Comparison of ENCODE assay signal across 9 cellular contexts in the genomic region with DNA sequence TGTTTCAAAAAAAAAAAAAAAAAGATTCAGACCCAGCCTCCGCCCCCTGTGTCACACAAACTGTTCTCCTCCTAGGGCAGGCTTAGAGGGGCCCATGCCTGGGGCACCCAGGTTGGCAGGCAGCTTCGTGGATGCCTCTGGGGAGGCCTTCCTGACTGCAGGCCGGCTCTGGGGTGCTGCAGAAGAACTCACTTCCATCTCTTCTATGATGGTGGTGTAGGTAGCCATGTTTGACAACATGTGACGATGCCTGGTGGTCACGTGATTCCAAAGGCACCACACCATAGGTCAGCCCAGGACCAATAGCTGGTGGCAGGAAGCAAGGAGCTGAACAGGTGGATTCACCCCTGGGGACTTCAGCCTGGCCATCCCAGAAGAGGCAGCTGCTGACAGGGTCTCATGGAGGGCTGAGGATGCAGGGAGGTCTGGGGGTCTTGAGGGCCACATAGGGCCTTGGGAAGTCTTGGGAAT. TPM values are rescaled to one million over a fixed set of nuclear protein-coding genes. Genes with fewer than 3 reads are reported as not detected.
DNase-seq lines count a peak whose midpoint lies in the region; FAIRE-seq and TF ChIP-seq lines count a peak whose summit lies in the region.
"Had no signal": no experiment of that assay in that cellular context is flagged by ENCODE, and none has a peak within 500 bp of the region (broad histone marks: within the 10 kb centered on the region; RNA-seq: fewer than 3 reads in every experiment).

No MANE protein-coding gene starts in this region.

- H3K79me2 ChIP-seq in endothelial cell of umbilical vein (ENCODE audit: control insufficient read depth, insufficient read depth, low read length), result no peaks in the 10 kb centered on the region
- no peaks in the 10 kb centered on the region for H3K79me2 ChIP-seq in smooth muscle cell (ENCODE audit: low read depth)

- TF ChIP-seq CTCF in endothelial cell of umbilical vein (IDR thresholded peaks at IDR 0.05; ENCODE audit: extremely low read depth in 1 of 2, insufficient read depth in 1 of 2, low read depth in 1 of 2, low read length in 2 of 2), result no peak
- TF ChIP-seq CTCF in smooth muscle cell (IDR thresholded peaks at IDR 0.05; ENCODE audit: borderline replicate concordance, insufficient read depth, poor library complexity, severe bottlenecking), result no peak

- peaks cover 41 to 47% (median 44%) of the 10 kb centered on the region in 10 experiments for H3K4me1 ChIP-seq in BLaER1 treated with 17β-estradiol and CSF1 and Interleukin-3, amounts not matched to agents 10 nM and 100 nM
- H3K4me1 ChIP-seq in NT2/D1 (ENCODE audit: insufficient read depth, insufficient read length), result peaks cover 4% of the 10 kb centered on the region
- H3K4me1 ChIP-seq in endothelial cell of umbilical vein (ENCODE audit: control insufficient read depth, extremely low read depth, insufficient read depth, low read length), result no peaks in the 10 kb centered on the region
- peaks cover 7% of the 10 kb centered on the region for H3K4me1 ChIP-seq in smooth muscle cell (ENCODE audit: low read depth)

- WGBS in smooth muscle cell (ENCODE audit: low lambda C conversion rate), result 91% methylated on average over 5 of the region's 5 CpGs

- TF ChIP-seq POLR2A in GM12892 (IDR thresholded peaks at IDR 0.05; ENCODE audit: low read depth, low read length) (no peak), endothelial cell of umbilical vein (IDR thresholded peaks at IDR 0.05; ENCODE audit: low read depth, low read length) (no peak)

- H2AFZ ChIP-seq in endothelial cell of umbilical vein (ENCODE audit: low read depth, low read length) (peak overlapping the region; percentile 64), smooth muscle cell (ENCODE audit: low read depth) (no peak overlapping the region)

- peak overlapping the region in 7 of 10 experiments; percentile 4 to 54 (median 25); a peak in 8 of 20 replicates for H3K4me3 ChIP-seq in BLaER1 treated with 17β-estradiol and CSF1 and Interleukin-3, amounts not matched to agents 10 nM and 100 nM
- H3K4me3 ChIP-seq in NT2/D1 (ENCODE audit: insufficient read length, low read depth), result peak overlapping the region; percentile 67
- no peak overlapping the region for H3K4me3 ChIP-seq in endothelial cell of umbilical vein (replicated peaks in 1 of 3; ENCODE audit: insufficient read depth in 1 of 3, low read depth in 1 of 3, low read length in 3 of 3)
- no peak overlapping the region for H3K4me3 ChIP-seq in smooth muscle cell

- H3K9me1 ChIP-seq in endothelial cell of umbilical vein (replicated peaks; ENCODE audit: control insufficient read depth, extremely low read depth, insufficient read depth, low read length), result no peaks in the 10 kb centered on the region

- no peaks in the 10 kb centered on the region for H3K27me3 ChIP-seq in BLaER1 treated with 17β-estradiol and CSF1 and Interleukin-3, amounts not matched to agents 10 nM and 100 nM
- H3K27me3 ChIP-seq in NT2/D1 (ENCODE audit: insufficient read depth, insufficient read length) (no peaks in the 10 kb centered on the region), endothelial cell of umbilical vein (ENCODE audit: control insufficient read depth in 2 of 2, insufficient read depth in 2 of 2, low read length in 2 of 2) (peaks cover 0 to 2% of the 10 kb centered on the region in 2 experiments), smooth muscle cell (ENCODE audit: low read depth) (no peaks in the 10 kb centered on the region)

- peak overlapping the region; percentile 47 to 69 (median 53); a peak in 19 of 22 replicates for H3K27ac ChIP-seq in BLaER1 treated with 17β-estradiol and CSF1 and Interleukin-3, amounts not matched to agents 10 nM and 100 nM
- H3K27ac ChIP-seq in endothelial cell of umbilical vein (ENCODE audit: insufficient read depth, low read depth, low read length), result no peak overlapping the region
- H3K27ac ChIP-seq in smooth muscle cell (ENCODE audit: low read depth), result no peak overlapping the region

- H3K9me3 ChIP-seq in BLaER1 treated with 17β-estradiol and CSF1 and Interleukin-3, amounts not matched to agents 10 nM and 100 nM (replicated peaks in 1 of 11), result peaks cover 8 to 14% (median 10%) of the 10 kb centered on the region in 11 experiments
- H3K9me3 ChIP-seq in NT2/D1 (ENCODE audit: insufficient read depth, low read length) (peaks cover 5% of the 10 kb centered on the region; the same call in 1 of the 2 replicates), endothelial cell of umbilical vein (replicated peaks; ENCODE audit: control insufficient read depth, insufficient read depth, low read length) (no peaks in the 10 kb centered on the region), smooth muscle cell (replicated peaks; ENCODE audit: low read depth) (no peaks in the 10 kb centered on the region)

- no peak for DNase-seq in GM12892 (ENCODE audit: insufficient read length)
- peak; percentile 75 for DNase-seq in NT2/D1 (ENCODE audit: low read depth, low spot score)
- no peak for DNase-seq in endothelial cell of umbilical vein (ENCODE audit: low read depth, low spot score)
- DNase-seq in HuH-7.5 (ENCODE audit: low spot score), result no peak
- no peak for DNase-seq in AG08396 (ENCODE audit: low spot score)
- no peak for DNase-seq in DMS153 treated with DMSO at 0.1 percent for 48 hours (lab: John Stamatoyannopoulos, UW; ENCODE audit: unreplicated experiment)
- DNase-seq in smooth muscle cell (lab: John Stamatoyannopoulos, UW; ENCODE audit: unreplicated experiment), result no peak
- DNase-seq: HCEC 1CT had no signal

- CTCF ChIA-PET in endothelial cell of umbilical vein (lab: Charles Lee), result no interaction called here

- dilution Hi-C loops in endothelial cell of umbilical vein (cut with MboI; ENCODE audit: extremely low pct_ligation_motif_present, low sequenced_read_pairs), result no loop called here

- intact Hi-C loops in endothelial cell of umbilical vein (cut with micrococcal nuclease), result loop anchor here (5.0 kb wide), 1 partner anchor 241 kb away; no protein-coding TSS in a partner anchor

- BruUV-seq in endothelial cell of umbilical vein (replicated peaks; lab: Mats Ljungman, UMichigan), result no TSS peak

- POLR2A ChIA-PET in endothelial cell of umbilical vein (lab: Charles Lee), result no interaction called here

- peak overlapping the region; percentile 74 to 92 (median 87) for H3K4me2 ChIP-seq in BLaER1 treated with 17β-estradiol and CSF1 and Interleukin-3, amounts not matched to agents 10 nM and 100 nM
- H3K4me2 ChIP-seq in endothelial cell of umbilical vein (ENCODE audit: insufficient read depth, low read length) (no peak overlapping the region), smooth muscle cell (no peak overlapping the region)

- no peaks in the 10 kb centered on the region for H3F3A ChIP-seq in smooth muscle cell (ENCODE audit: low read depth)

- peak; percentile 91 for FAIRE-seq in GM12892 (lab: Jason Lieb, UNC)
- no peak for FAIRE-seq in endothelial cell of umbilical vein (lab: Jason Lieb, UNC)

- H4K20me1 ChIP-seq in BLaER1 treated with 17β-estradiol and CSF1 and Interleukin-3, amounts not matched to agents 10 nM and 100 nM, result 0 out of 22 replicates have a peak, but pooled peaks cover 0 to 3% (median 0%) of the 10 kb centered on the region in 11 experiments
- H4K20me1 ChIP-seq in endothelial cell of umbilical vein (replicated peaks; ENCODE audit: control insufficient read depth, extremely low read depth, insufficient read depth, low read length), result no peaks in the 10 kb centered on the region
- no peaks in the 10 kb centered on the region for H4K20me1 ChIP-seq in smooth muscle cell (ENCODE audit: low read depth)

- peak overlapping the region in 3 of 11 experiments; percentile 32 to 52 (median 43); a peak in 5 of 22 replicates for H3K9ac ChIP-seq in BLaER1 treated with 17β-estradiol and CSF1 and Interleukin-3, amounts not matched to agents 10 nM and 100 nM
- H3K9ac ChIP-seq in NT2/D1 (ENCODE audit: insufficient read length, low read depth), result peak overlapping the region; percentile 79
- no peak overlapping the region for H3K9ac ChIP-seq in endothelial cell of umbilical vein (replicated peaks; ENCODE audit: extremely low read depth, insufficient read depth, low read length)
- H3K9ac ChIP-seq in smooth muscle cell (ENCODE audit: low read depth), result no peak overlapping the region

- H3K36me3 ChIP-seq in BLaER1 treated with 17β-estradiol and CSF1 and Interleukin-3, amounts not matched to agents 10 nM and 100 nM, result no peaks in the 10 kb centered on the region
- H3K36me3 ChIP-seq in NT2/D1 (ENCODE audit: insufficient read depth, insufficient read length, low read length) (no peaks in the 10 kb centered on the region), endothelial cell of umbilical vein (ENCODE audit: control insufficient read depth in 2 of 2, extremely low read depth in 1 of 2, insufficient read depth in 2 of 2, low read length in 2 of 2) (no peaks in the 10 kb centered on the region), smooth muscle cell (ENCODE audit: low read depth) (no peaks in the 10 kb centered on the region)

TF ChIP-seq in endothelial cell of umbilical vein, 7 proteins besides CTCF, POLR2A, EP300 and RAD21 (continues in another document):
- TF ChIP-seq GATA2 (IDR thresholded peaks at IDR 0.05; ENCODE audit: insufficient read depth, insufficient read length, low read depth, low read length) (no peak), FOS (IDR thresholded peaks at IDR 0.05; ENCODE audit: borderline replicate concordance, insufficient read depth, low read length) (no peak)

RNA-seq across cellular contexts. Expression of gene CELSR1, which starts 24.1 kb away (rescaled TPM):
- 0.11 TPM for polyA plus RNA-seq in GM12892 (2012; ENCODE audit: missing spikeins)
- 2.1 and 3.7 TPM in 2 replicates for total RNA-seq in endothelial cell of umbilical vein
- polyA plus RNA-seq in endothelial cell of umbilical vein, result 5.4 and 5.7 TPM in 2 replicates
- 3.0 and 3.6 TPM in 2 replicates for polyA plus RNA-seq in endothelial cell of umbilical vein (2011; cell fraction: cytosol; rRNA removed)
- polyA plus RNA-seq in endothelial cell of umbilical vein (2011; cell fraction: nucleus; rRNA removed), result 5.5 and 6.0 TPM in 2 replicates
- polyA plus RNA-seq in endothelial cell of umbilical vein (2012), result 2.2 and 7.6 TPM in 2 replicates
- polyA minus RNA-seq in endothelial cell of umbilical vein, result 9.8 and 15.1 TPM in 2 replicates
- 13.2 TPM for polyA minus RNA-seq in endothelial cell of umbilical vein (2011; cell fraction: cytosol; rRNA and poly(A)+ RNA removed)
- polyA minus RNA-seq in endothelial cell of umbilical vein (2011; cell fraction: nucleus; rRNA and poly(A)+ RNA removed), result 9.8 and 15.1 TPM in 2 replicates
- total RNA-seq in smooth muscle cell, result 15.2 and 17.6 TPM in 2 replicates
- polyA plus RNA-seq in smooth muscle cell, result 3.6 and 12.3 TPM in 2 replicates

RNA-seq across cellular contexts. Expression of gene GRAMD4, which starts 58.7 kb away (rescaled TPM):
- 5.5 TPM for polyA plus RNA-seq in GM12892 (2012; ENCODE audit: missing spikeins)
- total RNA-seq in endothelial cell of umbilical vein (14.8 and 17.3 TPM in 2 replicates), smooth muscle cell (7.5 and 16.6 TPM in 2 replicates)
- polyA plus RNA-seq in endothelial cell of umbilical vein (5.9 and 7.1 TPM in 2 replicates), smooth muscle cell (14.5 and 15.5 TPM in 2 replicates)
- polyA plus RNA-seq in endothelial cell of umbilical vein (2011; cell fraction: cytosol; rRNA removed), result 5.2 and 7.8 TPM in 2 replicates
- 12.6 and 22.0 TPM in 2 replicates for polyA plus RNA-seq in endothelial cell of umbilical vein (2011; cell fraction: nucleus; rRNA removed)
- polyA plus RNA-seq in endothelial cell of umbilical vein (2012), result 6.1 and 12.4 TPM in 2 replicates
- 13.8 and 35.4 TPM in 2 replicates for polyA minus RNA-seq in endothelial cell of umbilical vein
- polyA minus RNA-seq in endothelial cell of umbilical vein (2011; cell fraction: cytosol; rRNA and poly(A)+ RNA removed), result 7.1 TPM
- 9.3 and 14.8 TPM in 2 replicates for polyA minus RNA-seq in endothelial cell of umbilical vein (2011; cell fraction: nucleus; rRNA and poly(A)+ RNA removed)

Comparison
In these comparisons a context has a peak if more than half of its experiments do, and no peak if none do; other contexts are left out.
1. H3K27ac ChIP-seq: peak in BLaER1 treated with 17β-estradiol and CSF1 and Interleukin-3, amounts not matched to agents 10 nM and 100 nM (11 of 11); none in endothelial cell of umbilical vein (single experiment) and smooth muscle cell (single experiment).
2. H3K4me2 ChIP-seq: peak in BLaER1 treated with 17β-estradiol and CSF1 and Interleukin-3, amounts not matched to agents 10 nM and 100 nM (11 of 11); none in endothelial cell of umbilical vein (single experiment) and smooth muscle cell (single experiment).
3. H3K4me3 ChIP-seq: peak in BLaER1 treated with 17β-estradiol and CSF1 and Interleukin-3, amounts not matched to agents 10 nM and 100 nM (7 of 10) and NT2/D1 (single experiment); none in endothelial cell of umbilical vein (0 of 3) and smooth muscle cell (single experiment).